Comparison of ENCODE assay signal across 16 cellular contexts in genomic region chr12:94940771-94941170, GRCh38.
DNase-seq lines count a peak whose midpoint lies in the region; ATAC-seq lines count a peak whose summit lies in the region.
"Had no signal": no experiment of that assay in that cellular context is flagged by ENCODE, and none has a peak within 500 bp of the region (broad histone marks: within the 10 kb centered on the region; RNA-seq: fewer than 3 reads in every experiment).

No MANE protein-coding gene starts in this region.

- H3K27ac Mint-ChIP-seq in activated CD4-positive, alpha-beta memory T cell treated with anti-CD3 and anti-CD28 coated beads, Interleukin-2, amount 10 ng/mL, durations not matched to agents 7 days and 5 days, result peak overlapping the region; percentile 81
- no peak overlapping the region for H3K27ac Mint-ChIP-seq in activated CD4-positive, alpha-beta memory T cell treated with anti-CD3 and anti-CD28 coated beads for 36 hours
- peak overlapping the region; percentile 68 for H3K27ac Mint-ChIP-seq in activated T-helper 17 cell treated with anti-CD3 and anti-CD28 coated beads, Interleukin-2, amount 50 U/mL, for 72 hours
- H3K27ac Mint-ChIP-seq: B cell, endodermal cell had no signal

- H3K79me1 ChIP-seq in neuronal stem cell (ENCODE audit: low read depth, low read length), result no peaks in the 10 kb centered on the region

- H4K91ac ChIP-seq in neuronal stem cell (ENCODE audit: low read depth, low read length, poor library complexity), result no peak overlapping the region

- no peak overlapping the region for H3K4me3 ChIP-seq in neuronal stem cell (ENCODE audit: low read length in 2 of 2)
- H3K4me3 ChIP-seq: transverse colon had no signal

- no peak overlapping the region for H3K4ac ChIP-seq in neuronal stem cell (ENCODE audit: low read length)

- no peaks in the 10 kb centered on the region for H3K27me3 Mint-ChIP-seq in activated CD4-positive, alpha-beta memory T cell treated with anti-CD3 and anti-CD28 coated beads, Interleukin-2, amount 10 ng/mL, durations not matched to agents 7 days and 5 days
- no peaks in the 10 kb centered on the region for H3K27me3 Mint-ChIP-seq in activated CD4-positive, alpha-beta memory T cell treated with anti-CD3 and anti-CD28 coated beads for 36 hours
- no peaks in the 10 kb centered on the region for H3K27me3 Mint-ChIP-seq in activated T-helper 17 cell treated with anti-CD3 and anti-CD28 coated beads, Interleukin-2, amount 50 U/mL, for 72 hours
- H3K27me3 Mint-ChIP-seq: B cell, T-cell had no signal

- no peak overlapping the region for H3K4me2 ChIP-seq in neuronal stem cell (ENCODE audit: insufficient read depth, low read length, poor library complexity, severe bottlenecking)

- no peak overlapping the region for H2BK15ac ChIP-seq in neuronal stem cell (ENCODE audit: low read length)

- peaks cover 0 to 3% (median 0%) of the 10 kb centered on the region in 3 experiments for H3K27me3 ChIP-seq in neuronal stem cell (ENCODE audit: control insufficient read depth in 3 of 3, insufficient read depth in 3 of 3, low read depth in 1 of 3, low read length in 3 of 3)
- H3K27me3 ChIP-seq: transverse colon had no signal

- POLR2A ChIA-PET in activated CD4-positive, alpha-beta memory T cell treated with anti-CD3 and anti-CD28 coated beads, Interleukin-2, amount 10 ng/mL, durations not matched to agents 7 days and 5 days (lab: Charles Lee), result interaction anchor here (0.6 to 1.3 kb wide), 4 partner anchors 16 to 294 kb away, joined by 3 to 5 read pairs (median 4); partner anchors contain the start of gene NR2C1
- POLR2A ChIA-PET in activated CD4-positive, alpha-beta memory T cell treated with anti-CD3 and anti-CD28 coated beads for 36 hours (lab: Charles Lee), result no interaction called here

- ATAC-seq in activated T-helper 17 cell treated with anti-CD3 and anti-CD28 coated beads, Interleukin-2, amount 50 U/mL, for 72 hours (replicated peaks), result no peak
- peak; percentile 6 for ATAC-seq in left ventricle myocardium superior
- ATAC-seq in HG02642 (IDR thresholded peaks at IDR 0.05; ENCODE audit: poor library complexity, unreplicated experiment), result no peak
- ATAC-seq in HG02588 (IDR thresholded peaks at IDR 0.05; ENCODE audit: unreplicated experiment), result no peak

- H3K14ac ChIP-seq in neuronal stem cell (ENCODE audit: low read length), result no peak overlapping the region

- H3K23ac ChIP-seq in neuronal stem cell (ENCODE audit: low read depth, low read length, poor library complexity), result no peak overlapping the region

- no peak overlapping the region for H3K4me3 Mint-ChIP-seq in activated CD4-positive, alpha-beta memory T cell treated with anti-CD3 and anti-CD28 coated beads, Interleukin-2, amount 10 ng/mL, durations not matched to agents 7 days and 5 days
- no peak overlapping the region for H3K4me3 Mint-ChIP-seq in activated CD4-positive, alpha-beta memory T cell treated with anti-CD3 and anti-CD28 coated beads for 36 hours
- peak overlapping the region; percentile 40 for H3K4me3 Mint-ChIP-seq in activated T-helper 17 cell treated with anti-CD3 and anti-CD28 coated beads, Interleukin-2, amount 50 U/mL, for 72 hours
- H3K4me3 Mint-ChIP-seq: activated naive CD8-positive, alpha-beta T cell; B cell; endodermal cell; T-cell had no signal

- CTCF ChIA-PET in activated CD4-positive, alpha-beta memory T cell treated with anti-CD3 and anti-CD28 coated beads, Interleukin-2, amount 10 ng/mL, durations not matched to agents 7 days and 5 days (lab: Charles Lee), result interaction anchor here (2.9 kb wide), 1 partner anchor 132 kb away, joined by 13 read pairs; the partner anchor contains the start of gene NR2C1
- CTCF ChIA-PET in activated CD4-positive, alpha-beta memory T cell treated with anti-CD3 and anti-CD28 coated beads for 36 hours (lab: Charles Lee), result no interaction called here

- intact Hi-C loops in activated CD4-positive, alpha-beta memory T cell treated with anti-CD3 and anti-CD28 coated beads for 36 hours (cut with micrococcal nuclease), result loop anchor here (1.0 to 5.0 kb wide), 4 partner anchors 62 to 298 kb away; partner anchors contain the start of genes NDUFA12 and NR2C1
- intact Hi-C loops in left ventricle myocardium superior (cut with micrococcal nuclease), result no loop called here

- H2AFZ ChIP-seq in neuronal stem cell (ENCODE audit: low read length), result no peak overlapping the region

- no peak overlapping the region for H2BK120ac ChIP-seq in neuronal stem cell (ENCODE audit: low read depth, low read length)

- H2BK5ac ChIP-seq in neuronal stem cell (ENCODE audit: low read length), result no peak overlapping the region

- no peak overlapping the region for H3K27ac ChIP-seq in neuronal stem cell (replicated peaks; ENCODE audit: low read length)
- H3K27ac ChIP-seq: transverse colon had no signal

- no peak for DNase-seq in activated CD4-positive, alpha-beta memory T cell treated with anti-CD3 and anti-CD28 coated beads, Interleukin-2, amount 10 ng/mL, durations not matched to agents 7 days and 5 days
- no peak for DNase-seq in activated CD4-positive, alpha-beta memory T cell treated with anti-CD3 and anti-CD28 coated beads for 36 hours
- no peak for DNase-seq in left ventricle myocardium superior
- DNase-seq in neuronal stem cell (ENCODE audit: low spot score), result no peak
- no peak for DNase-seq in HT-29 (ENCODE audit: low spot score)
- DNase-seq: Calu3, endodermal cell, NCI-H1048, OCI-M1, transverse colon had no signal

- peak overlapping the region; percentile 36 for H2AK5ac ChIP-seq in neuronal stem cell (ENCODE audit: low read depth, low read length)

- WGBS in neuronal stem cell (ENCODE audit: extremely low coverage in 2 of 2, insufficient read length in 2 of 2, insufficient replicate concordance in 1 of 2), 2 donors, result no CpG with 5 or more reads among the region's 9 CpGs

- H3K9me3 ChIP-seq in neuronal stem cell (replicated peaks in 1 of 2; ENCODE audit: control insufficient read depth in 2 of 2, insufficient read depth in 1 of 2, low read depth in 1 of 2, low read length in 2 of 2), result no peaks in the 10 kb centered on the region
- H3K9me3 ChIP-seq: transverse colon had no signal

- peaks cover 0 to 1% of the 10 kb centered on the region in 2 donors for H3K36me3 ChIP-seq in neuronal stem cell (replicated peaks in 1 of 2; ENCODE audit: control insufficient read depth in 2 of 2, insufficient read depth in 2 of 2, low read length in 2 of 2)
- H3K36me3 ChIP-seq: transverse colon had no signal

- H3K18ac ChIP-seq in neuronal stem cell (ENCODE audit: low read length), result no peak overlapping the region

- peaks cover 2 to 3% of the 10 kb centered on the region in 2 donors for H3K4me1 ChIP-seq in neuronal stem cell (ENCODE audit: control insufficient read depth in 2 of 2, insufficient read depth in 1 of 2, low read depth in 1 of 2, low read length in 2 of 2)

- H3K36me3 Mint-ChIP-seq in activated CD4-positive, alpha-beta memory T cell treated with anti-CD3 and anti-CD28 coated beads, Interleukin-2, amount 10 ng/mL, durations not matched to agents 7 days and 5 days (ENCODE audit: low read depth), result peaks cover 20% of the 10 kb centered on the region
- H3K36me3 Mint-ChIP-seq in activated CD4-positive, alpha-beta memory T cell treated with anti-CD3 and anti-CD28 coated beads for 36 hours, result peaks cover 2% of the 10 kb centered on the region
- H3K36me3 Mint-ChIP-seq in activated T-helper 17 cell treated with anti-CD3 and anti-CD28 coated beads, Interleukin-2, amount 50 U/mL, for 72 hours (ENCODE audit: low read depth), result no peaks in the 10 kb centered on the region
- H3K36me3 Mint-ChIP-seq: activated naive CD8-positive, alpha-beta T cell had no signal

- H3K9me3 Mint-ChIP-seq in activated CD4-positive, alpha-beta memory T cell treated with anti-CD3 and anti-CD28 coated beads, Interleukin-2, amount 10 ng/mL, durations not matched to agents 7 days and 5 days, result peaks cover 10% of the 10 kb centered on the region
- peaks cover 2% of the 10 kb centered on the region for H3K9me3 Mint-ChIP-seq in activated CD4-positive, alpha-beta memory T cell treated with anti-CD3 and anti-CD28 coated beads for 36 hours
- H3K9me3 Mint-ChIP-seq in activated T-helper 17 cell treated with anti-CD3 and anti-CD28 coated beads, Interleukin-2, amount 50 U/mL, for 72 hours, result no peaks in the 10 kb centered on the region
- H3K9me3 Mint-ChIP-seq: endodermal cell had no signal

- no peak overlapping the region for H3K9ac ChIP-seq in neuronal stem cell (ENCODE audit: low read depth, low read length, poor library complexity)

- no peak overlapping the region for H4K8ac ChIP-seq in neuronal stem cell (ENCODE audit: low read depth, low read length)

- no peak overlapping the region for H2BK12ac ChIP-seq in neuronal stem cell (ENCODE audit: low read length)

- H3K4me1 Mint-ChIP-seq in activated CD4-positive, alpha-beta memory T cell treated with anti-CD3 and anti-CD28 coated beads, Interleukin-2, amount 10 ng/mL, durations not matched to agents 7 days and 5 days, result peaks cover 56% of the 10 kb centered on the region
- H3K4me1 Mint-ChIP-seq in activated CD4-positive, alpha-beta memory T cell treated with anti-CD3 and anti-CD28 coated beads for 36 hours (ENCODE audit: low read depth), result peaks cover 39% of the 10 kb centered on the region
- H3K4me1 Mint-ChIP-seq in activated T-helper 17 cell treated with anti-CD3 and anti-CD28 coated beads, Interleukin-2, amount 50 U/mL, for 72 hours, result peaks cover 31% of the 10 kb centered on the region
